Comparison of ENCODE assay signal across 1 cellular context in the genomic region with DNA sequence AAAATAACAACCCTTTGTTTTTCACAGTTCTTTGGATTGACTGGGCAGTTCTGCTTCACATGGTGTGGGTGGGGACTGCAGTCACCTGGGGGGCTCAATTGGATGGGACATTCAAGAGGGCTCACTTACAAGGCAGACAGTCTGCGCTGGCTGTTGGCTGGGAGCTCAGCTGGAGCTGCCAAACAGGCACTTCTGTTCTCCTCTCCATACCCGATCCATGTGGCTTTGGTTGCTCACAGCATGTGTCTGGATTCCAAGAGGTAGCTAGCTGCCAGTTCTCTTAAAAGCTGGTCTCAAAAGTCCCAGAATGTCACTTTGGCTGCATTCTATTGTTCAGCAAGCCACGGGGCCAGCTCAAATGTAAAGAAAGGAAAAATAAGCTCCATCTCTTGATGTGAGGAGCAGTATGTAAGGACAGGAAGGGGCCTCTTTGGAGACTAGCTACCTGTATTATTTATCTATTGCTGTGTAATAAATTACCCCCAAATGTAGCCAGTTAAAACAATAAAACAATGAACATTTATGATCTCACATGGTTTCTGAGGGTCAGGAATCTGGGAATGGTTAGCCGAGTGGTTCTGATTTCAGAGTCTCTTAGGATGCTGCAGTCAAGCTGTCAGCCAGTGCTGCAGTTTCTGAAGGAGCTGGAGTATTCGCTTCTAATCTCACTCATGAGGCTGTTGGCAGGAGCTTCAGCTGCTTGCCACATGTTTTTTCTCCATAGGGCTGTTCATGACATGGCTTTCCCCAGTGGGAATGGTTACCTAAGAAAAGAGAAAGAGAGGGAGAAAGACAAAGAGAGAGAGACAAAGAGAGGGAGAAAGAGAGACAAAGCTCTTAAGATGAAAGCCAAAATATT.
TF ChIP-seq lines count a peak whose summit lies in the region.

No MANE protein-coding gene starts in this region.

TF ChIP-seq in H1, 55 proteins besides CTCF, POLR2A, EP300 and RAD21 (continued from another document):
- TF ChIP-seq, protein P1, sequence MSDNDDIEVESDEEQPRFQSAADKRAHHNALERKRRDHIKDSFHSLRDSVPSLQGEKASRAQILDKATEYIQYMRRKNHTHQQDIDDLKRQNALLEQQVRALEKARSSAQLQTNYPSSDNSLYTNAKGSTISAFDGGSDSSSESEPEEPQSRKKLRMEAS (IDR thresholded peaks at IDR 0.05), result peak; percentile 77
- TF ChIP-seq SP2 (IDR thresholded peaks at IDR 0.05; ENCODE audit: low read length), result no peak
